1 cellular context compared by ENCODE assay signal in the genomic region with DNA sequence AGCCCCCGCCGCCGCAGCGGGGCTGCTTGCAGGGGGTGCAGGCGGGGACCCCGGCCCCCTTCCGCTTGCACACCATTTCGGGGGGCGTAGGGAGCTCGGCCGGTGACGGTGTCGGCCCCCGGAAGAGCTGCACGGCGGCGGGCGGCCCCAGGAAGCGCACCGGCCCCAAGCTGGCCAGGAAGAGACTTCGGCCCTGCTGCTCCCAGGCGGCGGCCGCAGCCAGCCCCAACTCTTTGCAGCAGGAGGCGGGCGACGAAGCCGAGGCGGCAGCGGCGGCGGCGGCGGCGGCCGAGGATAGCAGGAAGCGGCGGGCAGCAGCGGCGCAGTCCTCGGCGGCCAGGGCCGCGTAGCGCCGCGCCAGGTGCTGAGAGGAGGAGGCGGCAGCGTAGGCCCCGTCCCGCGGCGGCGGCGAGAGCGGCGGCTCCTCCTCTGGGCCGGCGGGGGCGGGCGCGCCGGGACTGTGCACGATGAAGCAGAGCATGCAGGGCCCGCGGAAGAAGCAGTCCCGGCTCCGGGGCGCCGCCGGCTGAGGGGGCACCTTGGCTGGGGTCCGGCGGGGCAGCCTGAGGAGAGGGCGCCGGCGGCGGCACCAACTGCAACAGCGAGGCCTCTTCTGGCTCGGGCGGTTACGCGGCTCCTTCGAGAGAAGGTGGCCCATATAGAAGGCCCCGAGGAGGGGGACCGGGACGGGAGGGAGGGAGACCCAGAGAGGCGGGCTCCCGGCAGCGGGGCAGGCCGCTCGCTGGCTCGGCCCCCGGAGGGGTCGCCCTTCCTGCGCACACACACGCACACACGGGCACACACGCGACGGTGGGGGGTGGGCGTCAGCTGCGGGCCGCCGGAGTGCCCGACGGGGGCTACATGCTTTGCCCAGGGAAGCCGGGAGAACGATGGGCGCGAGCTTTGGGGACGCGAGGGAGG.
A peak's percentile ranks its signal among the peaks of the same experiment; 100 is the strongest.
TF ChIP-seq lines count a peak whose summit lies in the region.

No MANE protein-coding gene starts in this region.

TF ChIP-seq in HepG2, 621 proteins besides CTCF, POLR2A, EP300 and RAD21 (continued from another document and continues in another):
- TF ChIP-seq KIAA2018 (CRISPR knock-in tag; IDR thresholded peaks at IDR 0.05; ENCODE audit: borderline replicate concordance) (no peak), GTF2F1 (IDR thresholded peaks at IDR 0.05; ENCODE audit: low read length) (no peak), ZNF33B (CRISPR knock-in tag; IDR thresholded peaks at IDR 0.05) (no peak), MTA3 (CRISPR knock-in tag; IDR thresholded peaks at IDR 0.05) (no peak), KDM3A (CRISPR knock-in tag; IDR thresholded peaks at IDR 0.05; ENCODE audit: low read depth) (no peak; the same call in 1 of the 2 replicates), FIP1L1 (IDR thresholded peaks at IDR 0.05; ENCODE audit: borderline replicate concordance, insufficient read depth, low read depth, low read length) (no peak), ZNF501 (CRISPR knock-in tag; IDR thresholded peaks at IDR 0.05) (no peak), ZNF17 (CRISPR knock-in tag; IDR thresholded peaks at IDR 0.05) (no peak), ZNF33A (CRISPR knock-in tag; IDR thresholded peaks at IDR 0.05; ENCODE audit: borderline replicate concordance) (no peak), SMAD9 (CRISPR knock-in tag; IDR thresholded peaks at IDR 0.05) (no peak), TOPORS (CRISPR knock-in tag; IDR thresholded peaks at IDR 0.05) (no peak), ZNF329 (CRISPR knock-in tag; IDR thresholded peaks at IDR 0.05; ENCODE audit: low read depth) (0 out of 2 replicates have a peak, but pooled peaks have one; percentile 32), NFYB (CRISPR knock-in tag; IDR thresholded peaks at IDR 0.05) (no peak), ZC3H4 (CRISPR knock-in tag; IDR thresholded peaks at IDR 0.05; ENCODE audit: borderline replicate concordance) (no peak), HOXA5 (CRISPR knock-in tag; IDR thresholded peaks at IDR 0.05) (no peak), NRL (CRISPR knock-in tag; IDR thresholded peaks at IDR 0.05; ENCODE audit: borderline replicate concordance) (no peak; the same call in 1 of the 2 replicates), FOXM1 (CRISPR knock-in tag; IDR thresholded peaks at IDR 0.05) (no peak), HNRNPLL (IDR thresholded peaks at IDR 0.05; ENCODE audit: low read depth, low read length, poor library complexity, severe bottlenecking) (peak; percentile 39), ZNF414 (CRISPR knock-in tag; IDR thresholded peaks at IDR 0.05) (peak; percentile 81), RFX5 (IDR thresholded peaks at IDR 0.05; ENCODE audit: low read depth, low read length) (no peak), CBX1 (IDR thresholded peaks at IDR 0.05; ENCODE audit: low read depth) (no peak), ZNF589 (CRISPR knock-in tag; conservative IDR thresholded peaks at IDR 0.05) (0 out of 2 replicates have a peak, but pooled peaks have one; percentile 33), TEF (CRISPR knock-in tag; IDR thresholded peaks at IDR 0.05) (no peak), ZNF430 (CRISPR knock-in tag; IDR thresholded peaks at IDR 0.05) (no peak), YEATS4 (CRISPR knock-in tag; IDR thresholded peaks at IDR 0.05; ENCODE audit: borderline replicate concordance) (peak; percentile 66), ZNF101 (CRISPR knock-in tag; IDR thresholded peaks at IDR 0.05; ENCODE audit: borderline replicate concordance, low read depth) (no peak), NFRKB (IDR thresholded peaks at IDR 0.05) (no peak), ZEB1 (IDR thresholded peaks at IDR 0.05; ENCODE audit: insufficient replicate concordance, low read depth) (no peak), HOXA7 (CRISPR knock-in tag; IDR thresholded peaks at IDR 0.05) (no peak), ZNF850 (CRISPR knock-in tag; conservative IDR thresholded peaks at IDR 0.05) (no peak), ZBTB2 (CRISPR knock-in tag; IDR thresholded peaks at IDR 0.05; ENCODE audit: low read depth) (peak; percentile 40; the same call in 1 of the 2 replicates), SNAPC5 (CRISPR knock-in tag; IDR thresholded peaks at IDR 0.05; ENCODE audit: borderline replicate concordance) (no peak), ARID5B (CRISPR knock-in tag; IDR thresholded peaks at IDR 0.05) (no peak), MED8 (CRISPR knock-in tag; IDR thresholded peaks at IDR 0.05; ENCODE audit: insufficient replicate concordance) (no peak), ZNF572 (CRISPR knock-in tag; IDR thresholded peaks at IDR 0.05) (no peak), PAF1 (CRISPR knock-in tag; IDR thresholded peaks at IDR 0.05) (no peak), ARNT (IDR thresholded peaks at IDR 0.05) (no peak), PBX3 (CRISPR knock-in tag; IDR thresholded peaks at IDR 0.05; ENCODE audit: borderline replicate concordance) (no peak)
- TF ChIP-seq, protein P1, sequence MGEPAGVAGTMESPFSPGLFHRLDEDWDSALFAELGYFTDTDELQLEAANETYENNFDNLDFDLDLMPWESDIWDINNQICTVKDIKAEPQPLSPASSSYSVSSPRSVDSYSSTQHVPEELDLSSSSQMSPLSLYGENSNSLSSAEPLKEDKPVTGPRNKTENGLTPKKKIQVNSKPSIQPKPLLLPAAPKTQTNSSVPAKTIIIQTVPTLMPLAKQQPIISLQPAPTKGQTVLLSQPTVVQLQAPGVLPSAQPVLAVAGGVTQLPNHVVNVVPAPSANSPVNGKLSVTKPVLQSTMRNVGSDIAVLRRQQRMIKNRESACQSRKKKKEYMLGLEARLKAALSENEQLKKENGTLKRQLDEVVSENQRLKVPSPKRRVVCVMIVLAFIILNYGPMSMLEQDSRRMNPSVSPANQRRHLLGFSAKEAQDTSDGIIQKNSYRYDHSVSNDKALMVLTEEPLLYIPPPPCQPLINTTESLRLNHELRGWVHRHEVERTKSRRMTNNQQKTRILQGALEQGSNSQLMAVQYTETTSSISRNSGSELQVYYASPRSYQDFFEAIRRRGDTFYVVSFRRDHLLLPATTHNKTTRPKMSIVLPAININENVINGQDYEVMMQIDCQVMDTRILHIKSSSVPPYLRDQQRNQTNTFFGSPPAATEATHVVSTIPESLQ (CRISPR knock-in tag; conservative IDR thresholded peaks at IDR 0.05): no peak
- TF ChIP-seq, protein P2, sequence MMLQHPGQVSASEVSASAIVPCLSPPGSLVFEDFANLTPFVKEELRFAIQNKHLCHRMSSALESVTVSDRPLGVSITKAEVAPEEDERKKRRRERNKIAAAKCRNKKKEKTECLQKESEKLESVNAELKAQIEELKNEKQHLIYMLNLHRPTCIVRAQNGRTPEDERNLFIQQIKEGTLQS (CRISPR knock-in tag; IDR thresholded peaks at IDR 0.05): peak; percentile 21; the same call in 1 of the 2 replicates
